In the genomic region with DNA sequence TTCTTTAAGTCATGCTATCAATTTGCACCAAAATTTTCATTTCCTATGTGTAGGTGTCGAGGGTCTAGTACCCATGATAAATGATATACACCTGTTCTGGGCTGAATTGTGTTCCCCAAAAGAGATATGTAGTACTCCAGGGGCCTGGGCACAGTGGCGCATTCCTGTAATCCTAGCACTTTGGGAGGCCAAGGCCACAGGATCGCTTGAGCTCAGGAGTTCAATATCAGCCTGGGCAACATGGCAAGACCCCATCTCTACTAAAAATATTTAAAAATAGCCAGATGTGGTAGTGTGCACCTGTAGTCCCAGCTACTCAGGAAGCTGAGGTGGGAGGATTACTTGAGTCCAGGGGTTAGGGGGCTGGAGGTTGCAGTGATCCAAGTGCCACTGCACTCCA, we compare ENCODE assay signal across 7 cellular contexts.
"Had no signal": no experiment of that assay in that cellular context is flagged by ENCODE, and none has a peak within 500 bp of the region (broad histone marks: within the 10 kb centered on the region; RNA-seq: fewer than 3 reads in every experiment).

No MANE protein-coding gene starts in this region.

- ATAC-seq: HCT116 had no signal

- H3K27ac ChIP-seq: GM23248, KMS-11 had no signal

- FAIRE-seq: HTR-8/SVneo had no signal

- DNase-seq: GM23248, GOT3, IMR-90 had no signal

- H3K9me3 ChIP-seq: HAP-1 had no signal

- H3K4me3 ChIP-seq: GM23248, HAP-1 had no signal

- H2AFZ ChIP-seq: GM23248 had no signal

- H3K4me2 ChIP-seq: KMS-11 had no signal

- H3K9ac ChIP-seq: GM23248, KMS-11 had no signal
